ENCODE assay signal across 17 cellular contexts in the genomic region with DNA sequence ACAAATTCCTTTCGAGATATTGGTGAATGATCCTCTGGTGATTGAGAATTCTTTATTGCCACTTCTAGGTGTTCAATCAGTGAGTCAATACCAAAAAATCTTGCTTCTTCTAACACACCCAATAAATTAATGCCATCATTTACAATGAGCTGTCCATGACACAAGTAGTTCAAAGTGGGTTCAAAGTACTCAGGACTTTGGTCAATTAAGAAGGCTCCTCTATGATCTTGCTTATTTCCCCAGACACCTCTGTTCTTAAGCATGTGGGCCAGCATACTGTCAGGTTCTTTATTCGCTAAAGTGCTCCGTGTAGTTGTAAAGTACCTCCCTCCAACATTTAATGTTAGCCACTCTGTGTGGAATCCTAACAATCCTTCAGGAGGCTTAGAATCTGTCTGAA.
A peak's percentile ranks its signal among the peaks of the same experiment; 100 is the strongest.
DNase-seq lines count a peak whose midpoint lies in the region; ATAC-seq, FAIRE-seq and TF ChIP-seq lines count a peak whose summit lies in the region.
"Had no signal": no experiment of that assay in that cellular context is flagged by ENCODE, and none has a peak within 500 bp of the region (broad histone marks: within the 10 kb centered on the region; RNA-seq: fewer than 3 reads in every experiment).

No MANE protein-coding gene starts in this region.

- peak; percentile 50 for ATAC-seq in left colon
- no peak for ATAC-seq in stimulated activated effector memory CD8-positive, alpha-beta T cell treated with anti-CD3 and anti-CD28 coated beads, Interleukin-12 subunit alpha, Interleukin-12 subunit beta, amount 100 ng/mL, for 72 hours
- ATAC-seq: A549; CD8-positive, alpha-beta T cell had no signal

- H3K9me3 Mint-ChIP-seq in stimulated activated effector memory CD8-positive, alpha-beta T cell treated with anti-CD3 and anti-CD28 coated beads, Interleukin-12 subunit alpha, Interleukin-12 subunit beta, amount 100 ng/mL, for 72 hours, result peaks cover 3% of the 10 kb centered on the region
- H3K9me3 Mint-ChIP-seq: CD8-positive, alpha-beta T cell had no signal

- TF ChIP-seq POLR2A in H54 (IDR thresholded peaks at IDR 0.05; ENCODE audit: low read depth, low read length), result no peak

- FAIRE-seq in H54 (lab: Jason Lieb, UNC), result peak; percentile 88
- FAIRE-seq: A549, D721Med, GM12891, GM19239 had no signal

- DNase-seq in H54 (ENCODE audit: insufficient read length, low spot score) (no peak), left colon (no peak), NCI-H446 (lab: John Stamatoyannopoulos, UW) (no peak), H4 (ENCODE audit: low spot score) (no peak)
- DNase-seq in stimulated activated effector memory CD8-positive, alpha-beta T cell treated with anti-CD3 and anti-CD28 coated beads, Interleukin-12 subunit alpha, Interleukin-12 subunit beta, amount 100 ng/mL, for 72 hours (ENCODE audit: low spot score in 2 of 2), result no peak
- DNase-seq: AML-193; Caco-2; Calu3; CD4-positive, alpha-beta T cell; CD8-positive, alpha-beta T cell; DMS79 treated with DMSO at 0.1 percent for 48 hours; GF-D8 had no signal

- H3K27ac Mint-ChIP-seq in stimulated activated effector memory CD8-positive, alpha-beta T cell treated with anti-CD3 and anti-CD28 coated beads, Interleukin-12 subunit alpha, Interleukin-12 subunit beta, amount 100 ng/mL, for 72 hours, result peak overlapping the region; percentile 4
- H3K27ac Mint-ChIP-seq: B cell; CD4-positive, alpha-beta T cell; CD8-positive, alpha-beta T cell had no signal

- H3K36me3 Mint-ChIP-seq in stimulated activated effector memory CD8-positive, alpha-beta T cell treated with anti-CD3 and anti-CD28 coated beads, Interleukin-12 subunit alpha, Interleukin-12 subunit beta, amount 100 ng/mL, for 72 hours, result peaks cover 28% of the 10 kb centered on the region

- H3K4me1 Mint-ChIP-seq in stimulated activated effector memory CD8-positive, alpha-beta T cell treated with anti-CD3 and anti-CD28 coated beads, Interleukin-12 subunit alpha, Interleukin-12 subunit beta, amount 100 ng/mL, for 72 hours, result peaks cover 16% of the 10 kb centered on the region

- intact Hi-C loops in left colon (cut with DNase I, micrococcal nuclease), result no loop called here

- no peak overlapping the region for H3K4me3 Mint-ChIP-seq in stimulated activated effector memory CD8-positive, alpha-beta T cell treated with anti-CD3 and anti-CD28 coated beads, Interleukin-12 subunit alpha, Interleukin-12 subunit beta, amount 100 ng/mL, for 72 hours
- H3K4me3 Mint-ChIP-seq: B cell; CD4-positive, alpha-beta T cell; CD8-positive, alpha-beta T cell had no signal
